7 cellular contexts compared by ENCODE assay signal in the genomic region with DNA sequence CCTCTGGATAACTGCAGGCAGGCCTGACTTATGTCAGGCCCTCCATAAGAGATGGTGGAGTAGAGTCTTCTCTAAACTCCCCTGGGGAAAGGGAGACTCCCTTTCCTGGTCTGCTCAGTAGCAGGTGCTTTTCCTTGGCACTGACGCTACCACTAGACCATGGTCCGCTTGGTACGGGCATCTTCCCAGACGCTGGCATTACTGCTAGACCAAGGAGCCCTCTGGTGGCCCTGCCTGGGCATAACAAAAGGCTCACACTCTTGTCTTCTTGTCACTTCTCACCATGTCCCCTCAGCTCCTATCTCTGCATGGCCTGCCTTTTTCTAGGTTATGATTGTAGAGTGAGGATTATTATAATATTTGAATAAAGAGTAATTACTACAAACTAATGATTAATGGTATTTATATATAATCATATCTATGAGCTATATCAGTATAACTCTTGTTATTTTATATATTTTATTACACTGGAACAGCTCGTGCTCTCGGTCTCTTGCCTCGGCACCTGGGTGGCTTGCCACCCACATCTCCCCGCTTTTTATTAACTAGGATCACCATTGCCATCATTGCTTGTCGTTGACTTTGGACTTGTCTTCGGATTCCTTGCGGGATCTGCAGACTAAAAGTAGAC. TPM values are rescaled to one million over a fixed set of nuclear protein-coding genes. Genes with fewer than 3 reads are reported as not detected.
A peak's percentile ranks its signal among the peaks of the same experiment; 100 is the strongest.
DNase-seq lines count a peak whose midpoint lies in the region; ATAC-seq and TF ChIP-seq lines count a peak whose summit lies in the region.

No MANE protein-coding gene starts in this region.

- 70% methylated on average over 9 of the region's 11 CpGs for WGBS in mesenchymal stem cell

- H3K4me2 ChIP-seq in mesenchymal stem cell (ENCODE audit: low read length, poor library complexity, severe bottlenecking) = no peak overlapping the region

- no peak overlapping the region for H3K4ac ChIP-seq in mesenchymal stem cell (ENCODE audit: low read depth in 1 of 2, low read length in 2 of 2)

- H3K27ac ChIP-seq in coronary artery (no peak overlapping the region), mesenchymal stem cell (ENCODE audit: low read length, poor library complexity, severe bottlenecking) (no peak overlapping the region)

- no peak overlapping the region for H3K9ac ChIP-seq in mesenchymal stem cell (ENCODE audit: low read length)

- H3K4me3 ChIP-seq in GM12875 (ENCODE audit: low read depth, low read length) (no peak overlapping the region), coronary artery (no peak overlapping the region), mesenchymal stem cell (ENCODE audit: insufficient read depth in 1 of 2, low read depth in 1 of 2, low read length in 2 of 2) (no peak overlapping the region)

- no peaks in the 10 kb centered on the region for H3K27me3 ChIP-seq in mesenchymal stem cell (ENCODE audit: control insufficient read depth in 1 of 2, insufficient read depth in 1 of 2, low read length in 2 of 2)

- no peak overlapping the region for H3K14ac ChIP-seq in mesenchymal stem cell (ENCODE audit: low read length in 2 of 2)

- TF ChIP-seq CTCF in GM12875 (IDR thresholded peaks at IDR 0.05; ENCODE audit: borderline replicate concordance, insufficient read depth, low read depth, low read length) = peak; percentile 88
- TF ChIP-seq CTCF in coronary artery (IDR thresholded peaks at IDR 0.05) = peak; percentile 34

- no peaks in the 10 kb centered on the region for H3K9me3 ChIP-seq in mesenchymal stem cell (ENCODE audit: control insufficient read depth, low read length)

- H4K8ac ChIP-seq in mesenchymal stem cell (ENCODE audit: low read length) = no peak overlapping the region

- no peak overlapping the region for H2BK120ac ChIP-seq in mesenchymal stem cell (ENCODE audit: low read depth, low read length)

- no peak overlapping the region for H3K18ac ChIP-seq in mesenchymal stem cell (ENCODE audit: low read depth in 1 of 2, low read length in 2 of 2)

- no peak overlapping the region for H2AK5ac ChIP-seq in mesenchymal stem cell (ENCODE audit: low read length, severe bottlenecking)

- no peak overlapping the region for H2BK15ac ChIP-seq in mesenchymal stem cell (ENCODE audit: low read depth, poor library complexity, severe bottlenecking)

- peak overlapping the region in 1 of 2 experiments; percentile 19 for H2BK12ac ChIP-seq in mesenchymal stem cell (ENCODE audit: low read length in 2 of 2)

- H2AFZ ChIP-seq in mesenchymal stem cell (ENCODE audit: low read depth, low read length) = no peak overlapping the region

- H3K79me1 ChIP-seq in mesenchymal stem cell (replicated peaks; ENCODE audit: low read length, poor library complexity, severe bottlenecking) = no peaks in the 10 kb centered on the region

- H4K91ac ChIP-seq in mesenchymal stem cell (ENCODE audit: low read length) = no peak overlapping the region

- no peaks in the 10 kb centered on the region for H3K36me3 ChIP-seq in mesenchymal stem cell (ENCODE audit: control insufficient read depth in 1 of 2, insufficient read depth in 2 of 2, low read depth in 1 of 2, low read length in 2 of 2)

- H2BK5ac ChIP-seq in mesenchymal stem cell (ENCODE audit: low read depth, low read length, poor library complexity, severe bottlenecking) = no peak overlapping the region

- peaks cover 2% of the 10 kb centered on the region for H3K4me1 ChIP-seq in mesenchymal stem cell (ENCODE audit: control insufficient read depth, insufficient read depth, low read depth, low read length)

- DNase-seq in NCI-H2171 (lab: John Stamatoyannopoulos, UW) (peak; percentile 48), coronary artery (ENCODE audit: low spot score) (no peak), mesenchymal stem cell (peak; percentile 66)
- peak; percentile 36 to 57 for DNase-seq in activated CD4-positive, alpha-beta T cell treated with anti-CD3 and anti-CD28 coated beads for 24 hours (ENCODE audit: low read depth in 2 of 2)
- peak; percentile 50 for DNase-seq in stimulated activated naive CD4-positive, alpha-beta T cell treated with Interleukin-2 at 50 U/mL for 16 hours (lab: John Stamatoyannopoulos, UW)

- H3K23ac ChIP-seq in mesenchymal stem cell (ENCODE audit: low read length in 2 of 2) = no peak overlapping the region

- no peak for ATAC-seq in HG03175 (IDR thresholded peaks at IDR 0.05; ENCODE audit: unreplicated experiment)

RNA-seq across cellular contexts. Expression of a gene that starts 59.8 kb away (rescaled TPM):
- 8.4 TPM for polyA plus RNA-seq in mesenchymal stem cell (2013, experiment 1 of 2)
- 8.7 TPM for polyA plus RNA-seq in mesenchymal stem cell (2013, experiment 2 of 2)
